In genomic region chr13:92175330-92175729, GRCh38 we compare ENCODE assay signal across 8 cellular contexts.
DNase-seq lines count a peak whose midpoint lies in the region; ATAC-seq and TF ChIP-seq lines count a peak whose summit lies in the region.

No MANE protein-coding gene starts in this region.

- POLR2A ChIA-PET in Caco-2 (lab: Charles Lee) = no interaction called here
- POLR2A ChIA-PET in HEK293T (lab: Yijun Ruan, JAX) = no interaction called here

- no peak overlapping the region for H3K23ac ChIP-seq in neuronal stem cell (ENCODE audit: low read depth, low read length, poor library complexity)

- no peaks in the 10 kb centered on the region for H3K4me1 ChIP-seq in Caco-2
- no peaks in the 10 kb centered on the region for H3K4me1 ChIP-seq in neuronal stem cell (ENCODE audit: control insufficient read depth in 2 of 2, insufficient read depth in 1 of 2, low read depth in 1 of 2, low read length in 2 of 2)

- H3K4me3 Mint-ChIP-seq in Caco-2 (ENCODE audit: unreplicated experiment) = no peak overlapping the region

- H4K91ac ChIP-seq in neuronal stem cell (ENCODE audit: low read depth, low read length, poor library complexity) = no peak overlapping the region

- no peaks in the 10 kb centered on the region for H3K79me1 ChIP-seq in neuronal stem cell (ENCODE audit: low read depth, low read length)

- H3K27me3 ChIP-seq in Caco-2 (replicated peaks; ENCODE audit: control insufficient read depth, insufficient read depth, low read length) (no peaks in the 10 kb centered on the region), neuronal stem cell (ENCODE audit: control insufficient read depth in 3 of 3, insufficient read depth in 3 of 3, low read depth in 1 of 3, low read length in 3 of 3) (no peaks in the 10 kb centered on the region)

- intact Hi-C loops in Caco-2 (cut with micrococcal nuclease; ENCODE audit: unreplicated experiment) = no loop called here

- DNase-seq in Caco-2 = peak; percentile 39 to 46
- peak; percentile 72 for DNase-seq in HEK293T (ENCODE audit: extremely low spot score)
- DNase-seq in NCI-H446 treated with DMSO at 0.1 percent for 48 hours (lab: John Stamatoyannopoulos, UW) = peak; percentile 18
- DNase-seq in cardiac fibroblast (ENCODE audit: low read depth in 2 of 2) = peak; percentile 30 to 86
- DNase-seq in neuronal stem cell (ENCODE audit: low spot score) = peak; percentile 14
- no peak for DNase-seq in stimulated activated CD4-positive, alpha-beta T cell treated with anti-CD3 and anti-CD28 coated beads, Interleukin-4, amount 100 ng/mL, for 24 hours

- no peak overlapping the region for H3K14ac ChIP-seq in neuronal stem cell (ENCODE audit: low read length)

- H2AK5ac ChIP-seq in neuronal stem cell (ENCODE audit: low read depth, low read length) = no peak overlapping the region

- H2BK15ac ChIP-seq in neuronal stem cell (ENCODE audit: low read length) = no peak overlapping the region

- H3K9me3 Mint-ChIP-seq in Caco-2 (ENCODE audit: unreplicated experiment) = no peaks in the 10 kb centered on the region

- peak overlapping the region; percentile 59 for H2AFZ ChIP-seq in neuronal stem cell (ENCODE audit: low read length)

- H3K36me3 ChIP-seq in Caco-2 (ENCODE audit: control insufficient read depth, insufficient read depth, low read length) = no peaks in the 10 kb centered on the region
- H3K36me3 ChIP-seq in neuronal stem cell (replicated peaks in 1 of 2; ENCODE audit: control insufficient read depth in 2 of 2, insufficient read depth in 2 of 2, low read length in 2 of 2) = no peaks in the 10 kb centered on the region

- H3K4me1 Mint-ChIP-seq in Caco-2 (ENCODE audit: low read depth, unreplicated experiment) = no peaks in the 10 kb centered on the region

- H3K27ac Mint-ChIP-seq in Caco-2 (ENCODE audit: unreplicated experiment) = no peak overlapping the region

- TF ChIP-seq CTCF in Caco-2 (IDR thresholded peaks at IDR 0.05; ENCODE audit: insufficient read depth in 1 of 2, low read depth in 1 of 2, low read length in 1 of 2, severe bottlenecking in 1 of 2, unreplicated experiment in 1 of 2) = peak; percentile 59 to 72
- peak; percentile 33 for TF ChIP-seq CTCF in cardiac fibroblast (IDR thresholded peaks at IDR 0.05; ENCODE audit: low read depth, low read length)

- no peak overlapping the region for H2BK5ac ChIP-seq in neuronal stem cell (ENCODE audit: low read length)

- H2BK120ac ChIP-seq in neuronal stem cell (ENCODE audit: low read depth, low read length) = no peak overlapping the region

- no peak overlapping the region for H3K9ac ChIP-seq in neuronal stem cell (ENCODE audit: low read depth, low read length, poor library complexity)

- H3K4me3 ChIP-seq in Caco-2 (ENCODE audit: low read depth, low read length) = no peak overlapping the region
- H3K4me3 ChIP-seq in cardiac fibroblast (replicated peaks in 1 of 2; ENCODE audit: low read depth in 2 of 2, low read length in 2 of 2) = no peak overlapping the region
- no peak overlapping the region for H3K4me3 ChIP-seq in neuronal stem cell (ENCODE audit: low read length in 2 of 2)

- H3K18ac ChIP-seq in neuronal stem cell (ENCODE audit: low read length) = no peak overlapping the region

- no TSS peak for BruUV-seq in Caco-2 (replicated peaks; lab: Mats Ljungman, UMichigan)

- H3K9me3 ChIP-seq in Caco-2 (no peaks in the 10 kb centered on the region), neuronal stem cell (replicated peaks in 1 of 2; ENCODE audit: control insufficient read depth in 2 of 2, insufficient read depth in 1 of 2, low read depth in 1 of 2, low read length in 2 of 2) (no peaks in the 10 kb centered on the region)

- H3K4me2 ChIP-seq in neuronal stem cell (ENCODE audit: insufficient read depth, low read length, poor library complexity, severe bottlenecking) = no peak overlapping the region

- CTCF ChIA-PET in Caco-2 (lab: Charles Lee) = no interaction called here
- CTCF ChIA-PET in HEK293T (lab: Yijun Ruan, JAX) = interaction anchor here (0.5 to 1.6 kb wide), 5 partner anchors 99 to 1426 kb away, joined by 3 to 6 read pairs (median 4); no protein-coding TSS in a partner anchor

- H3K27me3 Mint-ChIP-seq in Caco-2 (ENCODE audit: insufficient read depth, unreplicated experiment) = peaks cover 2% of the 10 kb centered on the region

- WGBS in neuronal stem cell (ENCODE audit: extremely low coverage in 2 of 2, insufficient read length in 2 of 2, insufficient replicate concordance in 1 of 2), 2 donors = no CpG with 5 or more reads among the region's 4 CpGs

- H2BK12ac ChIP-seq in neuronal stem cell (ENCODE audit: low read length) = no peak overlapping the region

- no peak for ATAC-seq in GM19467 (IDR thresholded peaks at IDR 0.05; ENCODE audit: unreplicated experiment)
- ATAC-seq in GM18517 (IDR thresholded peaks at IDR 0.05; ENCODE audit: unreplicated experiment) = no peak

- H3K27ac ChIP-seq in neuronal stem cell (replicated peaks; ENCODE audit: low read length) = no peak overlapping the region

- no peaks in the 10 kb centered on the region for H3K36me3 Mint-ChIP-seq in Caco-2 (ENCODE audit: insufficient read depth, unreplicated experiment)

- no peak overlapping the region for H4K8ac ChIP-seq in neuronal stem cell (ENCODE audit: low read depth, low read length)

- H3K4ac ChIP-seq in neuronal stem cell (ENCODE audit: low read length) = no peak overlapping the region

TF ChIP-seq in HEK293T, 16 proteins besides CTCF, POLR2A, EP300 and RAD21:
- 0 out of 2 replicates have a peak, but pooled peaks have one; percentile 18 for TF ChIP-seq ZNF384 (IDR thresholded peaks at IDR 0.05)
- no peak for TF ChIP-seq CTBP1 (IDR thresholded peaks at IDR 0.05; ENCODE audit: borderline replicate concordance)
TF ChIP-seq in HEK293T: peak in this region for 1.
